ENCODE assay signal across 13 cellular contexts in the genomic region with DNA sequence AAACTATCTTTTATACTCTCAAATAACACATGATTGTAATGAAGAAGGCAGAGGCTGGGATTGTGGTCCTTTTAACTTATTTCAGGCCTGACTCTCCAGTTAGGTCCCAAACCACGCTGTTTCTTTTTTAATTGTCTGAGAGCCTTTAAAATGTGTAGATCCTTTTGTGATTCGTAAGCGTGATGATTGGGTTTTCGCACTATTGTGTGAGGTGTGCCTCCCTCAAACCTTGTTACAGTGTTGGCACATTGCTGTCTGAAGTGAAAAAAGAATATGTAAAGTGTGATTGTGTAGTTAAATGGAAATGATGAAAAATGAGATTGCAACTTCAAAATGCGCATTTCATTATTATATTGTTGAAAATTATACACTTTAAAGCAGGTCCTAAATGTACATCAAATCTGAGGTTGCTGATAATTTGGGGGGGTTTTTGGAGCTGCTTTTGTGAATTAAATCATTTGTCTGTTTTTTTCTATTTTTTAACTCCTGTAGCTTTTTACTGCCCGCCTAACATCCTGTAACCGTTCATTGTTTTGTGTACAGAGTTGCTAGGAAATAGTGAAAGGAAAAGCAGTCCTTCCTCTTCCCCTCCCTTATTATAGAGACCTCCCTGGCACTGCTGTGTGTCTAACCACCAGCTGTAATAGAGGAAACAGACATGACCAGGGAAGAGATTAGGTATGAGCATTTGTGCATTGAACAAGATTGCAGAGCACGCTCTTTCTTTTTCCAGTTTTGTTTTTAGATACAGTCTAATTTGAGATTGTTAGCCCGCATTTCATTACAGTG. TPM values are rescaled to one million over a fixed set of nuclear protein-coding genes. Genes with fewer than 3 reads are reported as not detected.
A peak's percentile ranks its signal among the peaks of the same experiment; 100 is the strongest.
DNase-seq lines count a peak whose midpoint lies in the region; ATAC-seq and TF ChIP-seq lines count a peak whose summit lies in the region.
"Had no signal": no experiment of that assay in that cellular context is flagged by ENCODE, and none has a peak within 500 bp of the region (broad histone marks: within the 10 kb centered on the region; RNA-seq: fewer than 3 reads in every experiment).

No MANE protein-coding gene starts in this region.

- H3K4me3 Mint-ChIP-seq in CD4-positive, alpha-beta T cell: no peak overlapping the region
- H3K4me3 Mint-ChIP-seq in activated T-helper 1 cell treated with anti-CD3 and anti-CD28 coated beads, Interleukin-12 subunit alpha, Interleukin-12 subunit beta, Interleukin-2, Interleukin-4 antibody, amounts not matched to agents 30 ng/mL and 10 ng/mL and 1 ng/mL, durations not matched to agents 14 hours and 24 hours and 36 hours: no peak overlapping the region

- CTCF ChIA-PET in CD4-positive, alpha-beta T cell (lab: Charles Lee): interaction anchor here (0.6 to 0.8 kb wide), 2 partner anchors 24 to 58 kb away, joined by 3 read pairs; no protein-coding TSS in a partner anchor

- ATAC-seq in CD4-positive, alpha-beta T cell (ENCODE audit: poor library complexity): peak; percentile 93
- ATAC-seq in HG03097 (IDR thresholded peaks at IDR 0.05; ENCODE audit: low FRiP score, unreplicated experiment): peak; percentile 66
- ATAC-seq in left colon: peak; percentile 97
- ATAC-seq: Panc1 had no signal

- POLR2A ChIA-PET in CD4-positive, alpha-beta T cell (lab: Charles Lee): no interaction called here

- TF ChIP-seq CTCF in CD4-positive, alpha-beta T cell (IDR thresholded peaks at IDR 0.05): no peak
- no peak for TF ChIP-seq CTCF in GM10266 (IDR thresholded peaks at IDR 0.05; ENCODE audit: control insufficient read depth, insufficient read depth, low read depth, missing control alignments)

- H3K27me3 ChIP-seq in CD4-positive, alpha-beta T cell (ENCODE audit: control insufficient read depth, insufficient read depth, low read length): no peaks in the 10 kb centered on the region
- H3K27me3 ChIP-seq: ovary, uterus had no signal

- DNase-seq in CD4-positive, alpha-beta T cell: no peak
- DNase-seq in activated T-helper 1 cell treated with anti-CD3 and anti-CD28 coated beads, Interleukin-12 subunit alpha, Interleukin-12 subunit beta, Interleukin-2, Interleukin-4 antibody, amounts not matched to agents 30 ng/mL and 10 ng/mL and 1 ng/mL, durations not matched to agents 14 hours and 24 hours and 36 hours (ENCODE audit: low spot score): no peak
- DNase-seq in left colon: no peak
- no peak for DNase-seq in HuH-7 (ENCODE audit: low spot score)
- DNase-seq in stimulated activated CD4-positive, alpha-beta T cell treated with anti-CD3 and anti-CD28 coated beads, Interleukin-4, amount 100 ng/mL, for 24 hours: no peak
- DNase-seq in GM10266 (ENCODE audit: extremely low spot score): no peak
- DNase-seq in NCI-H524 (lab: John Stamatoyannopoulos, UW): no peak
- DNase-seq: activated CD4-positive, alpha-beta T cell treated with anti-CD3 and anti-CD28 coated beads, Interleukin-2, amount 50 U/mL, for 48 hours; Calu3; ovary; uterus had no signal

- H3K9me3 ChIP-seq in CD4-positive, alpha-beta T cell (ENCODE audit: control insufficient read depth, low read length): no peaks in the 10 kb centered on the region
- H3K9me3 ChIP-seq: ovary, uterus had no signal

- H3K27ac Mint-ChIP-seq in CD4-positive, alpha-beta T cell: peak overlapping the region; percentile 62
- H3K27ac Mint-ChIP-seq in activated T-helper 1 cell treated with anti-CD3 and anti-CD28 coated beads, Interleukin-12 subunit alpha, Interleukin-12 subunit beta, Interleukin-2, Interleukin-4 antibody, amounts not matched to agents 30 ng/mL and 10 ng/mL and 1 ng/mL, durations not matched to agents 14 hours and 24 hours and 36 hours: peak overlapping the region; percentile 29

- H3K9me3 Mint-ChIP-seq in CD4-positive, alpha-beta T cell: no peaks in the 10 kb centered on the region
- H3K9me3 Mint-ChIP-seq in activated T-helper 1 cell treated with anti-CD3 and anti-CD28 coated beads, Interleukin-12 subunit alpha, Interleukin-12 subunit beta, Interleukin-2, Interleukin-4 antibody, amounts not matched to agents 30 ng/mL and 10 ng/mL and 1 ng/mL, durations not matched to agents 14 hours and 24 hours and 36 hours: no peaks in the 10 kb centered on the region

- H3K27me3 Mint-ChIP-seq in CD4-positive, alpha-beta T cell: no peaks in the 10 kb centered on the region
- H3K27me3 Mint-ChIP-seq in activated T-helper 1 cell treated with anti-CD3 and anti-CD28 coated beads, Interleukin-12 subunit alpha, Interleukin-12 subunit beta, Interleukin-2, Interleukin-4 antibody, amounts not matched to agents 30 ng/mL and 10 ng/mL and 1 ng/mL, durations not matched to agents 14 hours and 24 hours and 36 hours (ENCODE audit: insufficient read depth): no peaks in the 10 kb centered on the region

- intact Hi-C loops in CD4-positive, alpha-beta T cell (cut with DNase I, micrococcal nuclease): no loop called here
- intact Hi-C loops in activated T-helper 1 cell treated with anti-CD3 and anti-CD28 coated beads, Interleukin-12 subunit alpha, Interleukin-12 subunit beta, Interleukin-2, Interleukin-4 antibody, amounts not matched to agents 30 ng/mL and 10 ng/mL and 1 ng/mL, durations not matched to agents 14 hours and 24 hours and 36 hours (cut with micrococcal nuclease): no loop called here
- intact Hi-C loops in left colon (cut with DNase I, micrococcal nuclease): no loop called here

- H3K4me1 Mint-ChIP-seq in CD4-positive, alpha-beta T cell (ENCODE audit: low read depth): peaks cover 10% of the 10 kb centered on the region
- H3K4me1 Mint-ChIP-seq in activated T-helper 1 cell treated with anti-CD3 and anti-CD28 coated beads, Interleukin-12 subunit alpha, Interleukin-12 subunit beta, Interleukin-2, Interleukin-4 antibody, amounts not matched to agents 30 ng/mL and 10 ng/mL and 1 ng/mL, durations not matched to agents 14 hours and 24 hours and 36 hours (ENCODE audit: low read depth): peaks cover 14% of the 10 kb centered on the region

- H3K27ac ChIP-seq in CD4-positive, alpha-beta T cell (ENCODE audit: low read depth, low read length): no peak overlapping the region
- H3K27ac ChIP-seq: ovary, uterus had no signal

- peaks cover 90% of the 10 kb centered on the region for H3K36me3 Mint-ChIP-seq in CD4-positive, alpha-beta T cell (ENCODE audit: low read depth)
- peaks cover 33% of the 10 kb centered on the region for H3K36me3 Mint-ChIP-seq in activated T-helper 1 cell treated with anti-CD3 and anti-CD28 coated beads, Interleukin-12 subunit alpha, Interleukin-12 subunit beta, Interleukin-2, Interleukin-4 antibody, amounts not matched to agents 30 ng/mL and 10 ng/mL and 1 ng/mL, durations not matched to agents 14 hours and 24 hours and 36 hours (ENCODE audit: low read depth)

RNA-seq across cellular contexts. Expression of a gene that starts 43.3 kb away (rescaled TPM):
- total RNA-seq in CD4-positive, alpha-beta T cell: 10 to 100 TPM; 18.9 to 19.0 TPM
- total RNA-seq in activated T-helper 1 cell treated with anti-CD3 and anti-CD28 coated beads, Interleukin-12 subunit alpha, Interleukin-12 subunit beta, Interleukin-2, Interleukin-4 antibody, amounts not matched to agents 30 ng/mL and 10 ng/mL and 1 ng/mL, durations not matched to agents 14 hours and 24 hours and 36 hours: 72.8 and 74.7 TPM in 2 replicates
- 10 to 100 TPM; 77.7 to 93.4 TPM for total RNA-seq in left colon

RNA-seq across cellular contexts. Expression of a gene that starts 47.6 kb away (rescaled TPM):
- 1 to 10 TPM; 1.1 to 2.5 TPM for total RNA-seq in CD4-positive, alpha-beta T cell
- 27.0 and 28.2 TPM in 2 replicates for total RNA-seq in activated T-helper 1 cell treated with anti-CD3 and anti-CD28 coated beads, Interleukin-12 subunit alpha, Interleukin-12 subunit beta, Interleukin-2, Interleukin-4 antibody, amounts not matched to agents 30 ng/mL and 10 ng/mL and 1 ng/mL, durations not matched to agents 14 hours and 24 hours and 36 hours
- 10 to 100 TPM; 57.4 to 67.9 TPM for total RNA-seq in left colon
